27 cellular contexts compared by ENCODE assay signal in the genomic region with DNA sequence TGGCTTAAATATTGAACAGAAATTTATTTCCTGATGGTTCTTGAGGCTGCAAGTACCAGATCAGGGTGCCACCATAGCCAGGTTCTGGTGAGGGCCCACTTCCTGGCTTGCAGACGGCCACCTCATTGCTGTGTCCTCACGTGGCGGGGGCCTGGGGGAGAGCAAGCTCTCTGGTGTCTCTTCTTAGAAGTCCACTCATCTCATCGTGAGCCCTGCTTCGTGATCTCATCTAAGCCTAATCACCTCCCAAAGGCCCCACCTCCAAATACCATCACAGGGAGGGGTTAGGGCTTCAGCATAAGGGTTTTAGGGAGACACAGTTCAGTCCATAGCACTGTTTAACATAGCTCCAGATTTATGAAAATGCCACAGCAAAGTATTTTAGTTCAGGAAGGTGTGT.
"Had no signal": no experiment of that assay in that cellular context is flagged by ENCODE, and none has a peak within 500 bp of the region (broad histone marks: within the 10 kb centered on the region; RNA-seq: fewer than 3 reads in every experiment).

No MANE protein-coding gene starts in this region.

- H3K27ac ChIP-seq: brain microvascular endothelial cell, Peyer's patch, RWPE1, WERI-Rb-1 had no signal

- ATAC-seq: activated T-helper 17 cell treated with anti-CD3 and anti-CD28 coated beads, Interleukin-2, amount 50 U/mL, for 72 hours; T-cell had no signal

- H3K27me3 ChIP-seq: brain microvascular endothelial cell, Peyer's patch had no signal

- H3K36me3 ChIP-seq: brain microvascular endothelial cell, WERI-Rb-1 had no signal

- H3K9me3 ChIP-seq: Peyer's patch had no signal

- H3K4me3 ChIP-seq: Peyer's patch had no signal

- DNase-seq: activated CD4-positive, alpha-beta memory T cell treated with anti-CD3 and anti-CD28 coated beads, Interleukin-2, amount 10 ng/mL, durations not matched to agents 7 days and 5 days; activated CD4-positive, alpha-beta T cell treated with anti-CD3 and anti-CD28 coated beads for 36 hours; activated CD4-positive, alpha-beta T cell treated with anti-CD3 and anti-CD28 coated beads, Interleukin-2, amount 50 U/mL, for 1 hour; activated gamma-delta T cell; activated naive CD4-positive, alpha-beta T cell treated with anti-CD3 and anti-CD28 coated beads, Interleukin-2, amount 10 ng/mL, durations not matched to agents 7 days and 5 days; activated naive CD8-positive, alpha-beta T cell treated with anti-CD3 and anti-CD28 coated beads for 36 hours; activated T-cell treated with anti-CD3 and anti-CD28 coated beads for 4 hours; activated T-cell treated with anti-CD3 and anti-CD28 coated beads, Interleukin-2, amount 50 U/mL, for 48 hours; brain microvascular endothelial cell; Karpas-422; MM.1S; NCI-H1105 treated with DMSO at 0.1 percent for 48 hours; NCI-H1436 treated with DMSO at 0.1 percent for 48 hours; NCI-H187 treated with DMSO at 0.1 percent for 48 hours; NCI-H2171; NCI-H2227 treated with DMSO at 0.1 percent for 48 hours; NCI-H526; NCI-H774; NK-92 treated with Interleukin-12 subunit alpha and Interleukin-12 subunit beta, amount 100 ng/mL, for 24 hours; SHP77 treated with DMSO at 0.1 percent for 48 hours; T-cell; T-helper 2 cell; T1000; WERI-Rb-1 had no signal

- H3K4me1 ChIP-seq: Peyer's patch had no signal
